ENCODE assay signal across 27 cellular contexts in the genomic region with DNA sequence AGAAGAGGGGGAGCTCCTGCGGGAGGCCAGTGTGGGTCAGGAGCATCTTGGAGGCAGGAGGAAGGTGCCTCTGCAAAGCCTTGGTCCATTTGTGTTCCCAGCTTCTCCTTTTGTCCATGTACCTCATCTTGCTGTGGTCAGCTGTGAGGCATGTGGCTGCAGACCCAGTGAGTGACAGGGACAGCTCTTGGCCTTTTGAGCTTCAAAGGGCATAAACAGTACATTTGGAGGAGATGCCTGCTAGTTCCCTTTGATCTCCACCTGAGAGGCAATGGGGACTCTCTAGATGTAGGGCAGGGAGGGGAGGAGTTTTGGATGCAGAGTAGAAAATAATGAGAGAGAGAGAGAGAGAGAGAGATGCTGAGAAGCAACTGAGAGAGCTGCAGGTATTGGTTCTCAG.
"Had no signal": no experiment of that assay in that cellular context is flagged by ENCODE, and none has a peak within 500 bp of the region (broad histone marks: within the 10 kb centered on the region; RNA-seq: fewer than 3 reads in every experiment).

No MANE protein-coding gene starts in this region.

- H3K36me3 ChIP-seq: left ventricle myocardium inferior, neural progenitor cell, ovary, right atrium auricular region, right lobe of liver, stomach, thyroid gland, transverse colon, upper lobe of left lung, vagina had no signal

- FAIRE-seq: islet of Langerhans had no signal

- ATAC-seq: mucosa of descending colon; naive thymus-derived CD8-positive, alpha-beta T cell; right lobe of liver; stimulated activated naive B cell treated with anti-CD40 and anti-IgM and Interleukin-4, amounts not matched to agents 10 μg/mL and 1 μg/mL and 100 μg/mL, for 72 hours; stimulated activated naive CD8-positive, alpha-beta T cell treated with anti-CD3 and anti-CD28 coated beads, Interleukin-15, Interleukin-2, amounts not matched to agents 100 U/mL and 50 U/mL, for 24 hours had no signal

- H3K27ac ChIP-seq: left ventricle myocardium inferior, neural progenitor cell, ovary, right atrium auricular region, right lobe of liver, skin epidermis, stomach, testis, thyroid gland, transverse colon, upper lobe of left lung, vagina had no signal

- H3K9ac ChIP-seq: neural progenitor cell had no signal

- H3K27ac Mint-ChIP-seq: immature natural killer cell; nephron; neural progenitor cell; progenitor cell of endocrine pancreas; stimulated activated naive B cell treated with anti-CD40 and anti-IgM and Interleukin-4, amounts not matched to agents 10 μg/mL and 1 μg/mL and 100 μg/mL, for 72 hours had no signal

- H3K4me1 ChIP-seq: left ventricle myocardium inferior, right atrium auricular region, right lobe of liver, stomach, testis, vagina had no signal

- H3K36me3 Mint-ChIP-seq: immature natural killer cell; naive thymus-derived CD8-positive, alpha-beta T cell; neural progenitor cell; stimulated activated naive B cell treated with anti-CD40 and anti-IgM and Interleukin-4, amounts not matched to agents 10 μg/mL and 1 μg/mL and 100 μg/mL, for 72 hours had no signal

- H3K4me1 Mint-ChIP-seq: immature natural killer cell; stimulated activated naive B cell treated with anti-CD40 and anti-IgM and Interleukin-4, amounts not matched to agents 10 μg/mL and 1 μg/mL and 100 μg/mL, for 72 hours had no signal

- H2AFZ ChIP-seq: neural progenitor cell had no signal

- H3K4me3 Mint-ChIP-seq: immature natural killer cell; naive thymus-derived CD8-positive, alpha-beta T cell; nephron; neural progenitor cell; stimulated activated naive B cell treated with anti-CD40 and anti-IgM and Interleukin-4, amounts not matched to agents 10 μg/mL and 1 μg/mL and 100 μg/mL, for 72 hours had no signal

- DNase-seq: hypothalamus; immature natural killer cell; left ventricle myocardium inferior; midbrain; mucosa of descending colon; ovary; right lobe of liver; stimulated activated CD4-positive, alpha-beta T cell treated with anti-CD3 and anti-CD28 coated beads, Interleukin-12 subunit alpha, Interleukin-12 subunit beta, amount 100 ng/mL, for 4 hours; stimulated activated CD4-positive, alpha-beta T cell treated with anti-CD3 and anti-CD28 coated beads, Interleukin-15, amount 100 ng/mL, for 24 hours; stimulated activated CD4-positive, alpha-beta T cell treated with anti-CD3 and anti-CD28 coated beads, Interleukin-2, amount 100 ng/mL, for 24 hours; stimulated activated CD4-positive, alpha-beta T cell treated with anti-CD3 and anti-CD28 coated beads, Interleukin-4, amount 100 ng/mL, for 1 hour; stimulated activated naive B cell treated with anti-CD40 and anti-IgM and Interleukin-4, amounts not matched to agents 10 μg/mL and 1 μg/mL and 100 μg/mL, for 72 hours; stimulated activated naive CD8-positive, alpha-beta T cell treated with anti-CD3 and anti-CD28 coated beads, Interleukin-15, Interleukin-2, amounts not matched to agents 100 U/mL and 50 U/mL, for 24 hours; stomach; testis; thyroid gland; transverse colon; upper lobe of left lung had no signal

- H3K9me3 ChIP-seq: left ventricle myocardium inferior, mucosa of descending colon, ovary, right atrium auricular region, right lobe of liver, stomach, testis, thyroid gland, transverse colon, upper lobe of left lung, vagina had no signal

- H3K27me3 ChIP-seq: neural progenitor cell, ovary, right atrium auricular region, right lobe of liver, stomach, testis, thyroid gland, transverse colon, upper lobe of left lung, vagina had no signal

- H3K9me3 Mint-ChIP-seq: immature natural killer cell; naive thymus-derived CD8-positive, alpha-beta T cell; nephron; stimulated activated naive B cell treated with anti-CD40 and anti-IgM and Interleukin-4, amounts not matched to agents 10 μg/mL and 1 μg/mL and 100 μg/mL, for 72 hours had no signal

- H3K4me2 ChIP-seq: neural progenitor cell had no signal

- H3K4me3 ChIP-seq: left ventricle myocardium inferior, lung, mucosa of descending colon, neural progenitor cell, ovary, right atrium auricular region, right lobe of liver, skin epidermis, stomach, testis, thyroid gland, transverse colon, upper lobe of left lung, vagina had no signal
